Comparison of ENCODE assay signal across 8 cellular contexts in genomic region chr1:111448918-111449702, GRCh38. TPM values are rescaled to one million over a fixed set of nuclear protein-coding genes. Genes with fewer than 3 reads are reported as not detected.
DNase-seq lines count a peak whose midpoint lies in the region; ATAC-seq, FAIRE-seq and TF ChIP-seq lines count a peak whose summit lies in the region.

TSS of gene ATP5PB (plus strand) at chr1:111449464. CDS start at chr1:111449542, 78 bp downstream.
TSS of gene WDR77 (minus strand) at chr1:111449256. CDS start at chr1:111449169, 87 bp downstream.

- H3K36me3 ChIP-seq in OCI-LY3 (replicated peaks; ENCODE audit: low read depth, low read length) (peaks cover 28% of the 10 kb centered on the region), mesodermal cell (ENCODE audit: control insufficient read depth, insufficient read depth, low read length) (peaks cover 64% of the 10 kb centered on the region)

- 0 out of 2 replicates have a peak, but pooled peaks cover under 1% of the 10 kb centered on the region for H4K20me1 ChIP-seq in OCI-LY3 (ENCODE audit: insufficient read depth, low read length)

- H3K9me3 ChIP-seq in OCI-LY3 (ENCODE audit: insufficient read depth, low read length) (no peaks in the 10 kb centered on the region), mesodermal cell (ENCODE audit: control insufficient read depth, low read length) (no peaks in the 10 kb centered on the region)

- H3K27ac ChIP-seq in OCI-LY3 (ENCODE audit: low read length) (peak within 1 kb of the TSS; percentile 66), mesodermal cell (ENCODE audit: low read depth, low read length, severe bottlenecking) (peak within 1 kb of the TSS; percentile 87)

- H3K27me3 ChIP-seq in OCI-LY3 (ENCODE audit: low read depth, low read length), result no peaks in the 10 kb centered on the region

- peak within 1 kb of the TSS; percentile 99 for H3K4me2 ChIP-seq in OCI-LY3 (ENCODE audit: low read length)

- H3K4me3 ChIP-seq in OCI-LY3 (ENCODE audit: low read length) (peak within 1 kb of the TSS; percentile 100), mesodermal cell (ENCODE audit: extremely low read depth, insufficient read depth, low read length, poor library complexity, severe bottlenecking) (peak within 1 kb of the TSS; percentile 89)

- peak; percentile 98 for FAIRE-seq in endometrium (lab: Jason Lieb, UNC)

- 0% methylated on average over 37 to 47 of the region's 54 CpGs for WGBS in mesodermal cell (ENCODE audit: insufficient coverage in 2 of 2), 2 experiments

- peaks cover 85% of the 10 kb centered on the region for H3K79me2 ChIP-seq in OCI-LY3 (ENCODE audit: low read length)

- peak within 1 kb of the TSS; percentile 94 for H2AFZ ChIP-seq in OCI-LY3 (ENCODE audit: low read depth, low read length)

- DNase-seq in D341Med (ENCODE audit: low spot score) (peak; percentile 95), HuH-7 (ENCODE audit: low spot score) (peak; percentile 85)
- DNase-seq in activated CD8-positive, alpha-beta memory T cell treated with anti-CD3 and anti-CD28 coated beads, Interleukin-2, amount 50 U/mL, for 48 hours, result peak; percentile 89
- peak; percentile 78 to 85 for DNase-seq in stimulated activated CD8-positive, alpha-beta memory T cell treated with anti-CD3 and anti-CD28 coated beads, Interleukin-15, amount 100 ng/mL, for 4 hours (ENCODE audit: low read depth in 2 of 2)

- peak within 1 kb of the TSS; percentile 96 for H3K9ac ChIP-seq in OCI-LY3 (ENCODE audit: low read length)

- TF ChIP-seq CTCF in OCI-LY3 (IDR thresholded peaks at IDR 0.05; ENCODE audit: low read depth, low read length), result no peak

- H3K4me1 ChIP-seq in OCI-LY3 (ENCODE audit: low read length) (peaks cover 29% of the 10 kb centered on the region), mesodermal cell (ENCODE audit: control insufficient read depth, insufficient read depth, low read length, poor library complexity, severe bottlenecking) (peaks cover 15% of the 10 kb centered on the region)

- ATAC-seq in GM21515 (IDR thresholded peaks at IDR 0.05; ENCODE audit: unreplicated experiment), result peak; percentile 92

RNA-seq across cellular contexts. Expression of gene ATP5PB, which starts in this region (rescaled TPM):
- 388 TPM for polyA plus RNA-seq in mesodermal cell (2013, experiment 1 of 2)
- polyA plus RNA-seq in mesodermal cell (2013, experiment 2 of 2), result 388 TPM

RNA-seq across cellular contexts. Expression of gene WDR77, which starts in this region (rescaled TPM):
- 52.0 TPM for polyA plus RNA-seq in mesodermal cell (2013, experiment 1 of 2)
- polyA plus RNA-seq in mesodermal cell (2013, experiment 2 of 2), result 45.4 TPM

Comparison
In these comparisons a context has a peak if more than half of its experiments do, and no peak if none do; other contexts are left out.
1. Peak in every context shown above with its lines: DNase-seq, ATAC-seq, H3K4me3 ChIP-seq and H3K27ac ChIP-seq.